Comparison of ENCODE assay signal across 10 cellular contexts in genomic region chr3:12629560-12629959, GRCh38. TPM values are rescaled to one million over a fixed set of nuclear protein-coding genes. Genes with fewer than 3 reads are reported as not detected.
DNase-seq lines count a peak whose midpoint lies in the region; ATAC-seq and TF ChIP-seq lines count a peak whose summit lies in the region.
"Had no signal": no experiment of that assay in that cellular context is flagged by ENCODE, and none has a peak within 500 bp of the region (broad histone marks: within the 10 kb centered on the region; RNA-seq: fewer than 3 reads in every experiment).

No MANE protein-coding gene starts in this region.

- no peak for ATAC-seq in HG03378 (IDR thresholded peaks at IDR 0.05; ENCODE audit: unreplicated experiment)

- in situ Hi-C loops in Caki2 (cut with HindIII; ENCODE audit: low pct_unique_long_range_greater_than_20kb, low sequenced_read_pairs) = no loop called here
- in situ Hi-C loops in KBM-7 (cut with MboI; ENCODE audit: low pct_unique_long_range_greater_than_20kb, low sequenced_read_pairs) = no loop called here

- TF ChIP-seq POLR2A in erythroblast (IDR thresholded peaks at IDR 0.05; ENCODE audit: low read length) = no peak

- peak; percentile 73 for DNase-seq in Caki2 (ENCODE audit: low read depth)
- DNase-seq in NCI-H2029 (lab: John Stamatoyannopoulos, UW) = peak; percentile 73
- peak; percentile 8 to 41 for DNase-seq in erythroblast (lab: John Stamatoyannopoulos, UW)
- peak; percentile 10 for DNase-seq in myocyte (ENCODE audit: low read depth)
- DNase-seq in GDM1 (lab: John Stamatoyannopoulos, UW) = no peak
- no peak for DNase-seq in KBM-7
- no peak for DNase-seq in mesenteric fat pad (ENCODE audit: low spot score)
- DNase-seq: activated CD8-positive, alpha-beta memory T cell treated with anti-CD3 and anti-CD28 coated beads, Interleukin-2, amount 50 U/mL, for 4 hours; T-helper 1 cell had no signal

RNA-seq across cellular contexts. Expression of gene RAF1, which starts 34.4 kb away (rescaled TPM):
- total RNA-seq in Caki2 (2014; rRNA removed; shearing (Covaris generic); ENCODE audit: low replicate concordance) = 59.0 and 67.3 TPM in 2 replicates
- total RNA-seq in myocyte (122 and 131 TPM in 2 replicates), mesenteric fat pad (92.1 TPM)
- 74.2 TPM for polyA plus RNA-seq in myocyte (2012)

Comparison
In these comparisons a context has a peak if more than half of its experiments do, and no peak if none do; other contexts are left out.
1. DNase-seq: peak in Caki2 (single experiment), NCI-H2029 (single experiment), erythroblast (2 of 2) and myocyte (single experiment); none in GDM1 (single experiment), KBM-7 (single experiment) and mesenteric fat pad (single experiment).